In genomic region chr6:35069262-35069661, GRCh38 we compare ENCODE assay signal across 23 cellular contexts.
"Had no signal": no experiment of that assay in that cellular context is flagged by ENCODE, and none has a peak within 500 bp of the region (broad histone marks: within the 10 kb centered on the region; RNA-seq: fewer than 3 reads in every experiment).

No MANE protein-coding gene starts in this region.

- H3K27ac ChIP-seq: foreskin keratinocyte, lower lobe of right lung, prostate gland had no signal

- DNase-seq: dermis blood vessel endothelial cell; effector memory CD4-positive, alpha-beta T cell; foreskin keratinocyte; hypothalamus; immature natural killer cell; islet precursor cell; left ventricle myocardium superior; naive B cell; stimulated activated CD4-positive, alpha-beta T cell treated with anti-CD3 and anti-CD28 coated beads, Interleukin-2, amount 100 ng/mL, for 24 hours; stimulated activated CD4-positive, alpha-beta T cell treated with anti-CD3 and anti-CD28 coated beads, Interleukin-4, amount 100 ng/mL, for 24 hours; stimulated activated naive CD8-positive, alpha-beta T cell treated with anti-CD3 and anti-CD28 coated beads, Interleukin-15, Interleukin-2, amounts not matched to agents 100 U/mL and 50 U/mL, for 24 hours; upper lobe of left lung had no signal

- H3K9me3 ChIP-seq: lower lobe of right lung, mucosa of descending colon, prostate gland, right atrium auricular region, thoracic aorta, tibial nerve, upper lobe of left lung had no signal

- H3K4me2 ChIP-seq: smooth muscle cell had no signal

- ATAC-seq: foreskin keratinocyte; left ventricle myocardium superior; lower lobe of right lung; mucosa of descending colon; natural killer cell treated with Interleukin-12 subunit alpha and Interleukin-12 subunit beta and Interleukin-15 and Interleukin-18, amount 100 ng/mL, for 72 hours; sciatic nerve; stimulated activated effector memory CD8-positive, alpha-beta T cell treated with anti-CD3 and anti-CD28 coated beads, Interleukin-12 subunit alpha, Interleukin-12 subunit beta, amount 100 ng/mL, for 72 hours; stimulated activated naive CD8-positive, alpha-beta T cell treated with anti-CD3 and anti-CD28 coated beads, Interleukin-15, Interleukin-2, amounts not matched to agents 100 U/mL and 50 U/mL, for 24 hours had no signal

- H3K4me3 ChIP-seq: coronary artery, lower lobe of right lung, mucosa of descending colon, prostate gland, right atrium auricular region, smooth muscle cell, thoracic aorta, tibial nerve, upper lobe of left lung had no signal

- H3K27me3 ChIP-seq: foreskin keratinocyte, right atrium auricular region, tibial nerve, upper lobe of left lung had no signal

- H3K4me1 ChIP-seq: foreskin keratinocyte, lower lobe of right lung, prostate gland had no signal
